ENCODE assay signal across 25 cellular contexts in genomic region chr2:191916826-191917225, GRCh38.
"Had no signal": no experiment of that assay in that cellular context is flagged by ENCODE, and none has a peak within 500 bp of the region (broad histone marks: within the 10 kb centered on the region; RNA-seq: fewer than 3 reads in every experiment).

No MANE protein-coding gene starts in this region.

- H3K27me3 ChIP-seq: adrenal gland, body of pancreas, SJCRH30 had no signal

- H3K9ac ChIP-seq: KMS-11 had no signal

- H3K9me3 Mint-ChIP-seq: activated CD8-positive, alpha-beta T cell treated with anti-CD3 and anti-CD28 coated beads for 36 hours; activated naive CD4-positive, alpha-beta T cell treated with anti-CD3 and anti-CD28 coated beads for 36 hours; activated naive CD4-positive, alpha-beta T cell treated with anti-CD3 and anti-CD28 coated beads, Interleukin-2, amount 50 U/mL, for 72 hours; activated T-cell treated with anti-CD3 and anti-CD28 coated beads, Interleukin-2, amount 50 U/mL, for 24 hours; activated T-helper 2 cell treated with anti-CD3 and anti-CD28 coated beads, Interferon-gamma antibody, Interleukin-2, Interleukin-4, amounts not matched to agents 10 μg/mL and 5 μg/mL and 100 μg/mL, durations not matched to agents 14 hours and 24 hours and 36 hours had no signal

- H3K4me2 ChIP-seq: KMS-11 had no signal

- DNase-seq: activated CD4-positive, alpha-beta T cell treated with anti-CD3 and anti-CD28 coated beads for 1 hour; activated CD4-positive, alpha-beta T cell treated with anti-CD3 and anti-CD28 coated beads for 48 hours; activated CD4-positive, CD25-positive, alpha-beta regulatory T cell; activated CD8-positive, alpha-beta T cell treated with anti-CD3 and anti-CD28 coated beads for 36 hours; activated gamma-delta T cell; activated naive CD4-positive, alpha-beta T cell treated with anti-CD3 and anti-CD28 coated beads for 36 hours; activated T-cell treated with anti-CD3 and anti-CD28 coated beads, Interleukin-2, amount 50 U/mL, for 24 hours; body of pancreas; NCI-H1092 treated with DMSO at 0.1 percent for 48 hours; NCI-H1417; NCI-H146; NCI-H187; NCI-H2081; NCI-H2171 treated with DMSO at 0.1 percent for 48 hours; NCI-H2227 treated with DMSO at 0.1 percent for 48 hours; NCI-H524 treated with DMSO at 0.1 percent for 48 hours; SHP77; SJCRH30; T1000; WERI-Rb-1 had no signal

- H3K27ac Mint-ChIP-seq: activated CD8-positive, alpha-beta T cell treated with anti-CD3 and anti-CD28 coated beads for 36 hours; activated naive CD4-positive, alpha-beta T cell treated with anti-CD3 and anti-CD28 coated beads for 36 hours; activated naive CD4-positive, alpha-beta T cell treated with anti-CD3 and anti-CD28 coated beads, Interleukin-2, amount 50 U/mL, for 72 hours; activated T-cell treated with anti-CD3 and anti-CD28 coated beads, Interleukin-2, amount 50 U/mL, for 24 hours; activated T-helper 2 cell treated with anti-CD3 and anti-CD28 coated beads, Interferon-gamma antibody, Interleukin-2, Interleukin-4, amounts not matched to agents 10 μg/mL and 5 μg/mL and 100 μg/mL, durations not matched to agents 14 hours and 24 hours and 36 hours had no signal

- H3K9me3 ChIP-seq: adrenal gland, body of pancreas, SJCRH30 had no signal

- H3K36me3 Mint-ChIP-seq: activated naive CD4-positive, alpha-beta T cell treated with anti-CD3 and anti-CD28 coated beads, Interleukin-2, amount 50 U/mL, for 72 hours had no signal

- H3K4me3 ChIP-seq: adrenal gland, body of pancreas, SJCRH30, SK-N-MC had no signal

- H3K36me3 ChIP-seq: adrenal gland, SJCRH30, WERI-Rb-1 had no signal

- H3K4me1 ChIP-seq: body of pancreas, SJCRH30 had no signal

- H3K4me3 Mint-ChIP-seq: activated CD8-positive, alpha-beta T cell treated with anti-CD3 and anti-CD28 coated beads for 36 hours; activated naive CD4-positive, alpha-beta T cell treated with anti-CD3 and anti-CD28 coated beads for 36 hours; activated T-cell treated with anti-CD3 and anti-CD28 coated beads, Interleukin-2, amount 50 U/mL, for 24 hours had no signal

- H3K27ac ChIP-seq: body of pancreas, KMS-11, SJCRH30, SK-N-MC, WERI-Rb-1 had no signal
